ENCODE assay signal across 16 cellular contexts in genomic region chr5:159899067-159900049, GRCh38. TPM values are rescaled to one million over a fixed set of nuclear protein-coding genes. Genes with fewer than 3 reads are reported as not detected.
DNase-seq lines count a peak whose midpoint lies in the region; ATAC-seq and TF ChIP-seq lines count a peak whose summit lies in the region.
"Had no signal": no experiment of that assay in that cellular context is flagged by ENCODE, and none has a peak within 500 bp of the region (broad histone marks: within the 10 kb centered on the region; RNA-seq: fewer than 3 reads in every experiment).

No MANE protein-coding gene starts in this region.

- H4K20me1 ChIP-seq in HCT116 (ENCODE audit: insufficient read depth), result no peaks in the 10 kb centered on the region
- no peaks in the 10 kb centered on the region for H4K20me1 ChIP-seq in SK-N-SH (ENCODE audit: insufficient read depth)

- POLR2A ChIA-PET in HCT116 (lab: Charles Lee) (no interaction called here), SK-N-SH (lab: Yijun Ruan, JAX) (no interaction called here)

- TF ChIP-seq CTCF in HCT116 (IDR thresholded peaks at IDR 0.05 in 2 of 3, conservative IDR thresholded peaks at IDR 0.05 in 1 of 3; ENCODE audit: borderline replicate concordance in 1 of 3, insufficient read depth in 1 of 3, low read depth in 2 of 3, low read length in 2 of 3) (no peak), SK-N-SH (IDR thresholded peaks at IDR 0.05) (no peak)

- TF ChIP-seq RAD21 in HCT116 (IDR thresholded peaks at IDR 0.05; ENCODE audit: low read depth), result no peak
- TF ChIP-seq RAD21 in SK-N-SH (IDR thresholded peaks at IDR 0.05; ENCODE audit: low read length), result no peak

- TF ChIP-seq EP300 in SK-N-SH (IDR thresholded peaks at IDR 0.05; ENCODE audit: borderline replicate concordance in 1 of 2, low read depth in 1 of 2, low read length in 1 of 2), result 0 out of 4 replicates have a peak, but pooled peaks of 1 of the 2 experiments have one; percentile 48

- peaks cover 23% of the 10 kb centered on the region for H3F3A ChIP-seq in SK-N-SH (replicated peaks; ENCODE audit: insufficient read depth)

- no peaks in the 10 kb centered on the region for H3K9me2 ChIP-seq in HCT116 (ENCODE audit: insufficient read depth)
- H3K9me2 ChIP-seq in SK-N-SH, result no peaks in the 10 kb centered on the region

- peaks cover 13 to 30% of the 10 kb centered on the region in 2 experiments for H3K4me1 ChIP-seq in HCT116 (ENCODE audit: control insufficient read depth in 1 of 2, insufficient read depth in 2 of 2, low read length in 2 of 2)
- peaks cover 4 to 20% of the 10 kb centered on the region in 2 experiments for H3K4me1 ChIP-seq in SK-N-SH (ENCODE audit: control insufficient read depth in 1 of 2, insufficient read depth in 2 of 2, low read depth in 1 of 2, low read length in 1 of 2)
- peaks cover 44% of the 10 kb centered on the region for H3K4me1 ChIP-seq in skeletal muscle satellite cell (ENCODE audit: control insufficient read depth, insufficient read depth, low read length)

- RAD21 ChIA-PET in HCT116 (lab: Charles Lee; ENCODE audit: low non-redundant PET in 1 of 2, low total read pairs in 2 of 2, uncharacterized antibody in 2 of 2, unreplicated experiment in 2 of 2), result no interaction called here

- H3K4me2 ChIP-seq in HCT116 (ENCODE audit: low read length) (no peak overlapping the region), SK-N-SH (peak overlapping the region; percentile 68), skeletal muscle satellite cell (ENCODE audit: low read length) (peak overlapping the region; percentile 50)

- H3K27ac ChIP-seq in HCT116 (ENCODE audit: low read depth, low read length) (no peak overlapping the region), SK-N-SH (ENCODE audit: low read depth in 2 of 2, low read length in 1 of 2) (peak overlapping the region; percentile 63 to 71; a peak in 3 of 4 replicates)
- H3K27ac ChIP-seq: thyroid gland had no signal

- H3K79me2 ChIP-seq in HCT116 (ENCODE audit: insufficient read depth, low read length) (no peaks in the 10 kb centered on the region), SK-N-SH (ENCODE audit: insufficient read depth) (no peaks in the 10 kb centered on the region)

- DNase-seq in HCT116 (ENCODE audit: low read depth, low spot score) (no peak), SK-N-SH (no peak), fibroblast of peridontal ligament (ENCODE audit: extremely low read depth) (peak; percentile 64), middle frontal gyrus (ENCODE audit: extremely low spot score, low spot score) (no peak), SHP77 (lab: John Stamatoyannopoulos, UW) (no peak), MV-4-11 (lab: John Stamatoyannopoulos, UW) (no peak)
- DNase-seq: activated CD4-positive, alpha-beta T cell treated with anti-CD3 and anti-CD28 coated beads, Interleukin-2, amount 50 U/mL, for 48 hours; activated naive CD8-positive, alpha-beta T cell treated with anti-CD3 and anti-CD28 coated beads for 36 hours; activated T-cell treated with anti-CD3 and anti-CD28 coated beads, Interleukin-2, amount 50 U/mL, for 24 hours; CD8-positive, alpha-beta T cell; KBM-7; NCI-H1417 treated with DMSO at 0.1 percent for 48 hours; thyroid gland had no signal

- no TSS peak for BruUV-seq in HCT116 (replicated peaks; lab: Mats Ljungman, UMichigan)

- intact Hi-C loops in HCT116 (cut with micrococcal nuclease), result loop anchor here (5.0 kb wide), 1 partner anchor 122 kb away; no protein-coding TSS in a partner anchor

- H3K27me3 ChIP-seq in HCT116 (ENCODE audit: insufficient read depth, low read length) (no peaks in the 10 kb centered on the region; the same call in 1 of the 2 replicates), SK-N-SH (ENCODE audit: insufficient read depth) (no peaks in the 10 kb centered on the region), skeletal muscle satellite cell (ENCODE audit: control insufficient read depth, insufficient read depth, low read length) (no peaks in the 10 kb centered on the region)
- H3K27me3 ChIP-seq: thyroid gland had no signal

- H3K4me3 ChIP-seq in HCT116 (replicated peaks in 1 of 2; ENCODE audit: low read depth in 1 of 2, low read length in 2 of 2) (no peak overlapping the region), SK-N-SH (ENCODE audit: low read depth in 2 of 2, low read length in 1 of 2) (no peak overlapping the region; a peak in 1 of 4 replicates), skeletal muscle satellite cell (ENCODE audit: low read length) (peak overlapping the region; percentile 42)
- H3K4me3 ChIP-seq: thyroid gland had no signal

- no peaks in the 10 kb centered on the region for H3K9me3 ChIP-seq in HCT116 (ENCODE audit: control insufficient read depth in 1 of 2, insufficient read depth in 1 of 2, low read depth in 1 of 2, low read length in 2 of 2)
- no peaks in the 10 kb centered on the region for H3K9me3 ChIP-seq in SK-N-SH
- no peaks in the 10 kb centered on the region for H3K9me3 ChIP-seq in skeletal muscle satellite cell (replicated peaks; ENCODE audit: low read length)
- H3K9me3 ChIP-seq: thyroid gland had no signal

- no peak for ATAC-seq in HCT116
- ATAC-seq: CD8-positive, alpha-beta T cell; sciatic nerve; stimulated activated effector memory CD8-positive, alpha-beta T cell treated with anti-CD3 and anti-CD28 coated beads, Interleukin-12 subunit alpha, Interleukin-12 subunit beta, amount 100 ng/mL, for 72 hours had no signal

- no peak for TF ChIP-seq POLR2A in HCT116 (IDR thresholded peaks at IDR 0.05; ENCODE audit: borderline replicate concordance, extremely low read depth, insufficient read depth, insufficient read length)

- CTCF ChIA-PET in HCT116 (lab: Charles Lee), result no interaction called here
- CTCF ChIA-PET in SK-N-SH (lab: Yijun Ruan, JAX), result no interaction called here

- H3K36me3 ChIP-seq in HCT116 (ENCODE audit: control insufficient read depth in 1 of 2, insufficient read depth in 2 of 2, low read length in 2 of 2), result no peaks in the 10 kb centered on the region
- H3K36me3 ChIP-seq in SK-N-SH (replicated peaks in 1 of 2; ENCODE audit: control insufficient read depth in 1 of 2, insufficient read depth in 2 of 2, low read length in 1 of 2), result no peaks in the 10 kb centered on the region
- no peaks in the 10 kb centered on the region for H3K36me3 ChIP-seq in skeletal muscle satellite cell (ENCODE audit: insufficient read depth, low read length)
- H3K36me3 ChIP-seq: thyroid gland had no signal

- H2AFZ ChIP-seq in HCT116 (ENCODE audit: low read depth, low read length, poor library complexity, severe bottlenecking) (no peak overlapping the region), SK-N-SH (ENCODE audit: low read depth) (peak overlapping the region; percentile 48; the same call in 1 of the 2 replicates)

- H3K9ac ChIP-seq in HCT116 (ENCODE audit: low read length) (no peak overlapping the region), SK-N-SH (peak overlapping the region; percentile 1; the same call in 1 of the 2 replicates), skeletal muscle satellite cell (ENCODE audit: low read depth, low read length) (no peak overlapping the region)

- WGBS in SK-N-SH (ENCODE audit: low lambda C conversion rate), result 21% methylated on average over 4 of the region's 4 CpGs

TF ChIP-seq in HCT116, 20 proteins besides CTCF, POLR2A, EP300 and RAD21:
- TF ChIP-seq ZFX (IDR thresholded peaks at IDR 0.05) (no peak), FOSL1 (IDR thresholded peaks at IDR 0.05; ENCODE audit: low read depth) (0 out of 2 replicates have a peak, but pooled peaks have one; percentile 0)

TF ChIP-seq in SK-N-SH, 30 proteins besides CTCF, POLR2A, EP300 and RAD21 (continues in another document):
- peak; percentile 22; the same call in 1 of the 2 replicates for TF ChIP-seq POLR2AphosphoS5 (IDR thresholded peaks at IDR 0.05; ENCODE audit: low read depth, low read length)
- TF ChIP-seq JUND (IDR thresholded peaks at IDR 0.05), result peak; percentile 34; the same call in 1 of the 2 replicates
- TF ChIP-seq, protein P1, sequence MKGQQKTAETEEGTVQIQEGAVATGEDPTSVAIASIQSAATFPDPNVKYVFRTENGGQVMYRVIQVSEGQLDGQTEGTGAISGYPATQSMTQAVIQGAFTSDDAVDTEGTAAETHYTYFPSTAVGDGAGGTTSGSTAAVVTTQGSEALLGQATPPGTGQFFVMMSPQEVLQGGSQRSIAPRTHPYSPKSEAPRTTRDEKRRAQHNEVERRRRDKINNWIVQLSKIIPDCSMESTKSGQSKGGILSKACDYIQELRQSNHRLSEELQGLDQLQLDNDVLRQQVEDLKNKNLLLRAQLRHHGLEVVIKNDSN (IDR thresholded peaks at IDR 0.05; ENCODE audit: borderline replicate concordance, low read depth), result no peak
- TF ChIP-seq YY1 (IDR thresholded peaks at IDR 0.05; ENCODE audit: low read depth), result no peak
- TF ChIP-seq NRF1 (IDR thresholded peaks at IDR 0.05; ENCODE audit: low read depth, low read length), result no peak
- TF ChIP-seq TAF1 (IDR thresholded peaks at IDR 0.05; ENCODE audit: borderline replicate concordance, low read depth, low read length), result no peak
- peak; percentile 44; the same call in 1 of the 2 replicates for TF ChIP-seq RXRA (IDR thresholded peaks at IDR 0.05; ENCODE audit: borderline replicate concordance, low read depth)
- peak; percentile 92 for TF ChIP-seq PBX3 (IDR thresholded peaks at IDR 0.05)
- TF ChIP-seq FOSL2 (IDR thresholded peaks at IDR 0.05; ENCODE audit: borderline replicate concordance, low read depth), result no peak
- no peak for TF ChIP-seq GABPA (IDR thresholded peaks at IDR 0.05; ENCODE audit: low read depth)
- TF ChIP-seq SMC3 (IDR thresholded peaks at IDR 0.05; ENCODE audit: low read depth, low read length), result no peak
- TF ChIP-seq TCF12 (IDR thresholded peaks at IDR 0.05), result peak; percentile 80
- no peak for TF ChIP-seq FOXJ3 (CRISPR knock-in tag; IDR thresholded peaks at IDR 0.05)

RNA-seq across cellular contexts. Expression of gene ADRA1B, which starts 16.9 kb away (rescaled TPM):
- not detected for total RNA-seq in HCT116 (2021; ENCODE audit: unreplicated experiment)
- 0.04 and 0.16 TPM in 2 replicates for polyA plus RNA-seq in HCT116 (2012)
- polyA plus RNA-seq in SK-N-SH (2012; rRNA removed), result 1.9 and 2.2 TPM in 2 replicates
- polyA plus RNA-seq in SK-N-SH (2012; cell fraction: cytosol; rRNA removed), result 0.91 and 2.0 TPM in 2 replicates
- polyA plus RNA-seq in SK-N-SH (2012; cell fraction: nucleus; rRNA removed), result 1.2 and 2.4 TPM in 2 replicates
- 0.25 and 0.87 TPM in 2 replicates for total RNA-seq in skeletal muscle satellite cell (2012; rRNA removed)
- total RNA-seq: activated naive CD8-positive, alpha-beta T cell treated with anti-CD3 and anti-CD28 coated beads for 36 hours; CD8-positive, alpha-beta T cell had no signal

Comparison
In these comparisons a context has a peak if more than half of its experiments do, and no peak if none do; other contexts are left out.
1. Of the 11 proteins assayed by ChIP-seq in both SK-N-SH and HCT116: peak only in SK-N-SH: JUND and POLR2AphosphoS5; only in HCT116: none; in both: none; in neither: 9.